In the genomic region with DNA sequence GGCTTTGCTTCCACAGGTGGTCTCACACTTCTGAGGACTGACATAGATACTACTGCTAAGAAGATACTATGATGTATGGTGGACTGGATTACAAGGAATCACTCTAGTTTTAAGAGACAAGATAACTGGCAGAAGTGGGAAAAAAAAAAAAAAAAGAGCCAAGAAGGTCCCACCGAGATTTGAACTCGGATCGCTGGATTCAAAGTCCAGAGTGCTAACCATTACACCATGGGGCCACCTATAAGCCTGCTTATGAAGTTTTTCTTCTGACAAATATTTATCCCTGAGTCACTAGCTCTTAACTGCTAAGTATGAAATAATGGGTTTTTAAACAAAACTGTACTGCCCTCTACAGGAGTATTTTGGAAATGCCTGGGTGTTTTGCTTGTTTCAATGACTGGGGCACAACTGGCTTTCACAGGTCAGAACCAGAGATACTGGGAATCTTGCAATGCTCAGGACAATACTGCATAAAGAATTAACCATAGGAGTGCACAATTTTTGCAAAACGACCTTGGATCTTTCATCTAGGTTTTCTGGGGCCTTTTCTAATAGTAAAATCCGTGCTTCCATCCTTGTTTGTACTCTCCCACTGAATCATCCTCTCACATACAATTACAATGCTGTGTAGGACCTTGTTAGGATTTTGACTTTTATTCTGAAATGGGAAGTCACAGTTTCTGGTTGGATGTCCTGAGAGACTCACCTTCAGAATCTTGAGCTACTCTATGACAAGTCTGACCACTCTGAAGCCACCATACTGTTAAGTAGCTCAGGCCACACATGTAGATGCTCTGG, we compare ENCODE assay signal across 1 cellular context.
A peak's percentile ranks its signal among the peaks of the same experiment; 100 is the strongest.
TF ChIP-seq lines count a peak whose summit lies in the region.

No MANE protein-coding gene starts in this region.

TF ChIP-seq in K562, 482 proteins besides CTCF, POLR2A, EP300 and RAD21 (continued from another document and continues in another):
- no peak for TF ChIP-seq ETV6 (IDR thresholded peaks at IDR 0.05; ENCODE audit: borderline replicate concordance in 1 of 2, low read depth in 2 of 2, low read length in 1 of 2)
- no peak for TF ChIP-seq ETV6 (CRISPR knock-in tag; IDR thresholded peaks at IDR 0.05; ENCODE audit: borderline replicate concordance)
- TF ChIP-seq NFE2L1 (tag; IDR thresholded peaks at IDR 0.05; ENCODE audit: borderline replicate concordance, low read depth): no peak; the same call in 1 of the 2 replicates
- TF ChIP-seq ZNF695 (CRISPR knock-in tag; IDR thresholded peaks at IDR 0.05): no peak
- no peak for TF ChIP-seq SRSF3 (IDR thresholded peaks at IDR 0.05; ENCODE audit: insufficient read depth, low read length)
- no peak for TF ChIP-seq TAF15 (IDR thresholded peaks at IDR 0.05; ENCODE audit: low read depth, low read length)
- TF ChIP-seq MEIS2 (IDR thresholded peaks at IDR 0.05; ENCODE audit: partially characterized antibody): no peak
- TF ChIP-seq ASH1L (IDR thresholded peaks at IDR 0.05; ENCODE audit: borderline replicate concordance, low read depth, partially characterized antibody): no peak
- TF ChIP-seq, protein P1, sequence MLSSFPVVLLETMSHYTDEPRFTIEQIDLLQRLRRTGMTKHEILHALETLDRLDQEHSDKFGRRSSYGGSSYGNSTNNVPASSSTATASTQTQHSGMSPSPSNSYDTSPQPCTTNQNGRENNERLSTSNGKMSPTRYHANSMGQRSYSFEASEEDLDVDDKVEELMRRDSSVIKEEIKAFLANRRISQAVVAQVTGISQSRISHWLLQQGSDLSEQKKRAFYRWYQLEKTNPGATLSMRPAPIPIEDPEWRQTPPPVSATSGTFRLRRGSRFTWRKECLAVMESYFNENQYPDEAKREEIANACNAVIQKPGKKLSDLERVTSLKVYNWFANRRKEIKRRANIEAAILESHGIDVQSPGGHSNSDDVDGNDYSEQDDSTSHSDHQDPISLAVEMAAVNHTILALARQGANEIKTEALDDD (IDR thresholded peaks at IDR 0.05): peak; percentile 65
- TF ChIP-seq ZNF79 (CRISPR knock-in tag; IDR thresholded peaks at IDR 0.05; ENCODE audit: low read depth): no peak
- no peak for TF ChIP-seq MIER1 (IDR thresholded peaks at IDR 0.05; ENCODE audit: low read depth)
- TF ChIP-seq, protein P2, sequence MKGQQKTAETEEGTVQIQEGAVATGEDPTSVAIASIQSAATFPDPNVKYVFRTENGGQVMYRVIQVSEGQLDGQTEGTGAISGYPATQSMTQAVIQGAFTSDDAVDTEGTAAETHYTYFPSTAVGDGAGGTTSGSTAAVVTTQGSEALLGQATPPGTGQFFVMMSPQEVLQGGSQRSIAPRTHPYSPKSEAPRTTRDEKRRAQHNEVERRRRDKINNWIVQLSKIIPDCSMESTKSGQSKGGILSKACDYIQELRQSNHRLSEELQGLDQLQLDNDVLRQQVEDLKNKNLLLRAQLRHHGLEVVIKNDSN (CRISPR knock-in tag; IDR thresholded peaks at IDR 0.05): no peak
- TF ChIP-seq, protein P3, sequence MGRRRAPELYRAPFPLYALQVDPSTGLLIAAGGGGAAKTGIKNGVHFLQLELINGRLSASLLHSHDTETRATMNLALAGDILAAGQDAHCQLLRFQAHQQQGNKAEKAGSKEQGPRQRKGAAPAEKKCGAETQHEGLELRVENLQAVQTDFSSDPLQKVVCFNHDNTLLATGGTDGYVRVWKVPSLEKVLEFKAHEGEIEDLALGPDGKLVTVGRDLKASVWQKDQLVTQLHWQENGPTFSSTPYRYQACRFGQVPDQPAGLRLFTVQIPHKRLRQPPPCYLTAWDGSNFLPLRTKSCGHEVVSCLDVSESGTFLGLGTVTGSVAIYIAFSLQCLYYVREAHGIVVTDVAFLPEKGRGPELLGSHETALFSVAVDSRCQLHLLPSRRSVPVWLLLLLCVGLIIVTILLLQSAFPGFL (CRISPR knock-in tag; IDR thresholded peaks at IDR 0.05): no peak
- TF ChIP-seq ARNT (IDR thresholded peaks at IDR 0.05): peak; percentile 68 to 95; a peak in 2 of 4 replicates
- TF ChIP-seq YY1 (IDR thresholded peaks at IDR 0.05; ENCODE audit: borderline replicate concordance in 1 of 3, control insufficient read depth in 1 of 3, extremely low read depth in 1 of 3, insufficient read depth in 3 of 3, insufficient read length in 1 of 3, insufficient replicate concordance in 2 of 3, low read depth in 1 of 3, low read length in 2 of 3): no peak
- TF ChIP-seq EGR1 (conservative IDR thresholded peaks at IDR 0.05): no peak
- TF ChIP-seq ZNF140 (CRISPR knock-in tag; IDR thresholded peaks at IDR 0.05): no peak
- TF ChIP-seq SUPT5H (IDR thresholded peaks at IDR 0.05): no peak
- TF ChIP-seq HSF4 (CRISPR knock-in tag; IDR thresholded peaks at IDR 0.05; ENCODE audit: borderline replicate concordance): no peak
- no peak; the same call in 1 of the 2 replicates for TF ChIP-seq TEAD2 (tag; IDR thresholded peaks at IDR 0.05)
- TF ChIP-seq GABPB2 (CRISPR knock-in tag; conservative IDR thresholded peaks at IDR 0.05): no peak
- no peak for TF ChIP-seq NR1H2 (CRISPR knock-in tag; IDR thresholded peaks at IDR 0.05)
- peak; percentile 74 for TF ChIP-seq NUFIP1 (IDR thresholded peaks at IDR 0.05; ENCODE audit: partially characterized antibody)
- TF ChIP-seq NCOR1 (IDR thresholded peaks at IDR 0.05): no peak
- TF ChIP-seq ZNF717 (CRISPR knock-in tag; IDR thresholded peaks at IDR 0.05): no peak
- no peak for TF ChIP-seq HMG20A (CRISPR knock-in tag; conservative IDR thresholded peaks at IDR 0.05)
- peak; percentile 56; the same call in 1 of the 2 replicates for TF ChIP-seq LCOR (CRISPR knock-in tag; IDR thresholded peaks at IDR 0.05)
- no peak for TF ChIP-seq NR2F6 (CRISPR knock-in tag; IDR thresholded peaks at IDR 0.05)
- TF ChIP-seq, protein P4, sequence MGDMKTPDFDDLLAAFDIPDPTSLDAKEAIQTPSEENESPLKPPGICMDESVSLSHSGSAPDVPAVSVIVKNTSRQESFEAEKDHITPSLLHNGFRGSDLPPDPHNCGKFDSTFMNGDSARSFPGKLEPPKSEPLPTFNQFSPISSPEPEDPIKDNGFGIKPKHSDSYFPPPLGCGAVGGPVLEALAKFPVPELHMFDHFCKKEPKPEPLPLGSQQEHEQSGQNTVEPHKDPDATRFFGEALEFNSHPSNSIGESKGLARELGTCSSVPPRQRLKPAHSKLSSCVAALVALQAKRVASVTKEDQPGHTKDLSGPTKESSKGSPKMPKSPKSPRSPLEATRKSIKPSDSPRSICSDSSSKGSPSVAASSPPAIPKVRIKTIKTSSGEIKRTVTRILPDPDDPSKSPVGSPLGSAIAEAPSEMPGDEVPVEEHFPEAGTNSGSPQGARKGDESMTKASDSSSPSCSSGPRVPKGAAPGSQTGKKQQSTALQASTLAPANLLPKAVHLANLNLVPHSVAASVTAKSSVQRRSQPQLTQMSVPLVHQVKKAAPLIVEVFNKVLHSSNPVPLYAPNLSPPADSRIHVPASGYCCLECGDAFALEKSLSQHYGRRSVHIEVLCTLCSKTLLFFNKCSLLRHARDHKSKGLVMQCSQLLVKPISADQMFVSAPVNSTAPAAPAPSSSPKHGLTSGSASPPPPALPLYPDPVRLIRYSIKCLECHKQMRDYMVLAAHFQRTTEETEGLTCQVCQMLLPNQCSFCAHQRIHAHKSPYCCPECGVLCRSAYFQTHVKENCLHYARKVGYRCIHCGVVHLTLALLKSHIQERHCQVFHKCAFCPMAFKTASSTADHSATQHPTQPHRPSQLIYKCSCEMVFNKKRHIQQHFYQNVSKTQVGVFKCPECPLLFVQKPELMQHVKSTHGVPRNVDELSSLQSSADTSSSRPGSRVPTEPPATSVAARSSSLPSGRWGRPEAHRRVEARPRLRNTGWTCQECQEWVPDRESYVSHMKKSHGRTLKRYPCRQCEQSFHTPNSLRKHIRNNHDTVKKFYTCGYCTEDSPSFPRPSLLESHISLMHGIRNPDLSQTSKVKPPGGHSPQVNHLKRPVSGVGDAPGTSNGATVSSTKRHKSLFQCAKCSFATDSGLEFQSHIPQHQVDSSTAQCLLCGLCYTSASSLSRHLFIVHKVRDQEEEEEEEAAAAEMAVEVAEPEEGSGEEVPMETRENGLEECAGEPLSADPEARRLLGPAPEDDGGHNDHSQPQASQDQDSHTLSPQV (IDR thresholded peaks at IDR 0.05): peak; percentile 91
- no peak for TF ChIP-seq SMAD1 (IDR thresholded peaks at IDR 0.05; ENCODE audit: low read depth, low read length, partially characterized antibody)
- 0 out of 2 replicates have a peak, but pooled peaks have one; percentile 13 for TF ChIP-seq CREB1 (IDR thresholded peaks at IDR 0.05)
- 0 out of 2 replicates have a peak, but pooled peaks have one; percentile 17 for TF ChIP-seq CREB1 (CRISPR knock-in tag; IDR thresholded peaks at IDR 0.05)
- TF ChIP-seq, protein P5, sequence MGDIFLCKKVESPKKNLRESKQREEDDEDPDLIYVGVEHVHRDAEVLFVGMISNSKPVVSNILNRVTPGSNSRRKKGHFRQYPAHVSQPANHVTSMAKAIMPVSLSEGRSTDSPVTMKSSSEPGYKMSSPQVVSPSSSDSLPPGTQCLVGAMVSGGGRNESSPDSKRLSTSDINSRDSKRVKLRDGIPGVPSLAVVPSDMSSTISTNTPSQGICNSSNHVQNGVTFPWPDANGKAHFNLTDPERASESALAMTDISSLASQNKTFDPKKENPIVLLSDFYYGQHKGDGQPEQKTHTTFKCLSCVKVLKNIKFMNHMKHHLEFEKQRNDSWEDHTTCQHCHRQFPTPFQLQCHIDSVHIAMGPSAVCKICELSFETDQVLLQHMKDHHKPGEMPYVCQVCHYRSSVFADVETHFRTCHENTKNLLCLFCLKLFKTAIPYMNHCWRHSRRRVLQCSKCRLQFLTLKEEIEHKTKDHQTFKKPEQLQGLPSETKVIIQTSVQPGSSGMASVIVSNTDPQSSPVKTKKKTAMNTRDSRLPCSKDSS (IDR thresholded peaks at IDR 0.05; ENCODE audit: low read depth, partially characterized antibody): no peak
- TF ChIP-seq FUS (optimal IDR thresholded peaks at IDR 0.05; ENCODE audit: low read depth, low read length): no peak
- TF ChIP-seq, protein P6, sequence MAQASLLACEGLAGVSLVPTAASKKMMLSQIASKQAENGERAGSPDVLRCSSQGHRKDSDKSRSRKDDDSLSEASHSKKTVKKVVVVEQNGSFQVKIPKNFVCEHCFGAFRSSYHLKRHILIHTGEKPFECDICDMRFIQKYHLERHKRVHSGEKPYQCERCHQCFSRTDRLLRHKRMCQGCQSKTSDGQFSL (CRISPR knock-in tag; IDR thresholded peaks at IDR 0.05): no peak
- TF ChIP-seq, protein P6 (tag; IDR thresholded peaks at IDR 0.05): no peak
- no peak for TF ChIP-seq HNRNPUL1 (IDR thresholded peaks at IDR 0.05; ENCODE audit: low read length)
- no peak for TF ChIP-seq ZNF408 (CRISPR knock-in tag; IDR thresholded peaks at IDR 0.05; ENCODE audit: low read depth)
- no peak for TF ChIP-seq E2F3 (CRISPR knock-in tag; IDR thresholded peaks at IDR 0.05)
- TF ChIP-seq, protein P7, sequence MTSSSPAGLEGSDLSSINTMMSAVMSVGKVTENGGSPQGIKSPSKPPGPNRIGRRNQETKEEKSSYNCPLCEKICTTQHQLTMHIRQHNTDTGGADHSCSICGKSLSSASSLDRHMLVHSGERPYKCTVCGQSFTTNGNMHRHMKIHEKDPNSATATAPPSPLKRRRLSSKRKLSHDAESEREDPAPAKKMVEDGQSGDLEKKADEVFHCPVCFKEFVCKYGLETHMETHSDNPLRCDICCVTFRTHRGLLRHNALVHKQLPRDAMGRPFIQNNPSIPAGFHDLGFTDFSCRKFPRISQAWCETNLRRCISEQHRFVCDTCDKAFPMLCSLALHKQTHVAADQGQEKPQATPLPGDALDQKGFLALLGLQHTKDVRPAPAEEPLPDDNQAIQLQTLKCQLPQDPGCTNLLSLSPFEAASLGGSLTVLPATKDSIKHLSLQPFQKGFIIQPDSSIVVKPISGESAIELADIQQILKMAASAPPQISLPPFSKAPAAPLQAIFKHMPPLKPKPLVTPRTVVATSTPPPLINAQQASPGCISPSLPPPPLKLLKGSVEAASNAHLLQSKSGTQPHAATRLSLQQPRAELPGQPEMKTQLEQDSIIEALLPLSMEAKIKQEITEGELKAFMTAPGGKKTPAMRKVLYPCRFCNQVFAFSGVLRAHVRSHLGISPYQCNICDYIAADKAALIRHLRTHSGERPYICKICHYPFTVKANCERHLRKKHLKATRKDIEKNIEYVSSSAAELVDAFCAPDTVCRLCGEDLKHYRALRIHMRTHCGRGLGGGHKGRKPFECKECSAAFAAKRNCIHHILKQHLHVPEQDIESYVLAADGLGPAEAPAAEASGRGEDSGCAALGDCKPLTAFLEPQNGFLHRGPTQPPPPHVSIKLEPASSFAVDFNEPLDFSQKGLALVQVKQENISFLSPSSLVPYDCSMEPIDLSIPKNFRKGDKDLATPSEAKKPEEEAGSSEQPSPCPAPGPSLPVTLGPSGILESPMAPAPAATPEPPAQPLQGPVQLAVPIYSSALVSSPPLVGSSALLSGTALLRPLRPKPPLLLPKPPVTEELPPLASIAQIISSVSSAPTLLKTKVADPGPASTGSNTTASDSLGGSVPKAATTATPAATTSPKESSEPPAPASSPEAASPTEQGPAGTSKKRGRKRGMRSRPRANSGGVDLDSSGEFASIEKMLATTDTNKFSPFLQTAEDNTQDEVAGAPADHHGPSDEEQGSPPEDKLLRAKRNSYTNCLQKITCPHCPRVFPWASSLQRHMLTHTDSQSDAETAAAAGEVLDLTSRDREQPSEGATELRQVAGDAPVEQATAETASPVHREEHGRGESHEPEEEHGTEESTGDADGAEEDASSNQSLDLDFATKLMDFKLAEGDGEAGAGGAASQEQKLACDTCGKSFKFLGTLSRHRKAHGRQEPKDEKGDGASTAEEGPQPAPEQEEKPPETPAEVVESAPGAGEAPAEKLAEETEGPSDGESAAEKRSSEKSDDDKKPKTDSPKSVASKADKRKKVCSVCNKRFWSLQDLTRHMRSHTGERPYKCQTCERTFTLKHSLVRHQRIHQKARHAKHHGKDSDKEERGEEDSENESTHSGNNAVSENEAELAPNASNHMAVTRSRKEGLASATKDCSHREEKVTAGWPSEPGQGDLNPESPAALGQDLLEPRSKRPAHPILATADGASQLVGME (CRISPR knock-in tag; IDR thresholded peaks at IDR 0.05): no peak
- TF ChIP-seq, protein P8, sequence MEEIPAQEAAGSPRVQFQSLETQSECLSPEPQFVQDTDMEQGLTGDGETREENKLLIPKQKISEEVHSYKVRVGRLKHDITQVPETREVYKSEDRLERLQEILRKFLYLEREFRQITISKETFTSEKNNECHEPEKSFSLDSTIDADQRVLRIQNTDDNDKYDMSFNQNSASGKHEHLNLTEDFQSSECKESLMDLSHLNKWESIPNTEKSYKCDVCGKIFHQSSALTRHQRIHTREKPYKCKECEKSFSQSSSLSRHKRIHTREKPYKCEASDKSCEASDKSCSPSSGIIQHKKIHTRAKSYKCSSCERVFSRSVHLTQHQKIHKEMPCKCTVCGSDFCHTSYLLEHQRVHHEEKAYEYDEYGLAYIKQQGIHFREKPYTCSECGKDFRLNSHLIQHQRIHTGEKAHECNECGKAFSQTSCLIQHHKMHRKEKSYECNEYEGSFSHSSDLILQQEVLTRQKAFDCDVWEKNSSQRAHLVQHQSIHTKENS (CRISPR knock-in tag; IDR thresholded peaks at IDR 0.05): no peak
- peak; percentile 78; the same call in 1 of the 2 replicates for TF ChIP-seq RFX5 (IDR thresholded peaks at IDR 0.05; ENCODE audit: low read depth, low read length)
- TF ChIP-seq JUND (IDR thresholded peaks at IDR 0.05; ENCODE audit: borderline replicate concordance, low read depth, low read length): peak; percentile 76
- TF ChIP-seq JUND (tag; IDR thresholded peaks at IDR 0.05; ENCODE audit: borderline replicate concordance, low read depth, low read length): peak; percentile 50; the same call in 2 of the 3 replicates
- TF ChIP-seq SRF (CRISPR knock-in tag; IDR thresholded peaks at IDR 0.05): no peak
- no peak for TF ChIP-seq GTF2F1 (IDR thresholded peaks at IDR 0.05; ENCODE audit: low read depth, low read length)
- no peak for TF ChIP-seq HMGN3 (IDR thresholded peaks at IDR 0.05; ENCODE audit: borderline replicate concordance, extremely low read depth, insufficient read length, low read depth, low read length)
- no peak for TF ChIP-seq CCAR2 (IDR thresholded peaks at IDR 0.05; ENCODE audit: low read depth, low read length)
